Comparison of ENCODE assay signal across 19 cellular contexts in the genomic region with DNA sequence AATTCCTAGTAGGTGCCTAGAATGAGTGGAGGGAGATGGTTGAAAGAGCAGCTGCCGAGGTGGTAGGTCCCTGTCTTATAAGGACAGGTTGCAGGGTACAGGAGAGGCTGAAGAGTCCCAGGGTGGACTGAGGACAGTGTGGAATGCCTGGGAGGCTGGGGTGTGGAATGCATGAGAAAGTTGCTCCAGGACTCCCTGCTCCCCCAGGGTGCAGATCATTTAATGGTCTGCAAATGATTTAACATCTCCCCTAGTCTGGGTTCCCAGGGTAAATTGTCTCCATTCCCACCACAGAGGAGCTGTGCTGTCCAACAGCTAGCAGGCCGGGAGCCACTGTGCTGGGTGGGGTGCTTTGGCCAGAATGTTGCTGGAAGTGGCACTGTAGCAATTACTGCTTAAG.
"Had no signal": no experiment of that assay in that cellular context is flagged by ENCODE, and none has a peak within 500 bp of the region (broad histone marks: within the 10 kb centered on the region; RNA-seq: fewer than 3 reads in every experiment).

No MANE protein-coding gene starts in this region.

- H3K27me3 Mint-ChIP-seq: memory B cell; stimulated activated memory B cell treated with anti-CD40 and anti-IgM and Interleukin-4, amounts not matched to agents 10 μg/mL and 1 μg/mL and 100 μg/mL, for 72 hours; stimulated activated naive CD8-positive, alpha-beta T cell treated with anti-CD3 and anti-CD28 coated beads, Interleukin-15, Interleukin-2, amounts not matched to agents 100 ng/mL and 50 ng/mL, for 24 hours had no signal

- H3K4me1 Mint-ChIP-seq: memory B cell; stimulated activated memory B cell treated with anti-CD40 and anti-IgM and Interleukin-4, amounts not matched to agents 10 μg/mL and 1 μg/mL and 100 μg/mL, for 72 hours had no signal

- ATAC-seq: lower lobe of right lung; natural killer cell treated with Interleukin-12 subunit alpha and Interleukin-12 subunit beta and Interleukin-15 and Interleukin-18, amount 100 ng/mL, for 72 hours; stimulated activated memory B cell treated with anti-CD40 and anti-IgM and Interleukin-4, amounts not matched to agents 10 μg/mL and 1 μg/mL and 100 μg/mL, for 72 hours; upper lobe of right lung had no signal

- H3K27ac Mint-ChIP-seq: memory B cell; natural killer cell treated with Interleukin-12 subunit alpha and Interleukin-12 subunit beta and Interleukin-15 and Interleukin-18, amount 100 ng/mL, for 72 hours; neural progenitor cell; stimulated activated memory B cell treated with anti-CD40 and anti-IgM and Interleukin-4, amounts not matched to agents 10 μg/mL and 1 μg/mL and 100 μg/mL, for 72 hours; stimulated activated naive CD8-positive, alpha-beta T cell treated with anti-CD3 and anti-CD28 coated beads, Interleukin-15, Interleukin-2, amounts not matched to agents 100 ng/mL and 50 ng/mL, for 24 hours had no signal

- H3K9me3 Mint-ChIP-seq: memory B cell; natural killer cell treated with Interleukin-12 subunit alpha and Interleukin-12 subunit beta and Interleukin-15 and Interleukin-18, amount 100 ng/mL, for 72 hours; stimulated activated memory B cell treated with anti-CD40 and anti-IgM and Interleukin-4, amounts not matched to agents 10 μg/mL and 1 μg/mL and 100 μg/mL, for 72 hours; stimulated activated naive CD8-positive, alpha-beta T cell treated with anti-CD3 and anti-CD28 coated beads, Interleukin-15, Interleukin-2, amounts not matched to agents 100 ng/mL and 50 ng/mL, for 24 hours had no signal

- H3K4me3 Mint-ChIP-seq: memory B cell; natural killer cell treated with Interleukin-12 subunit alpha and Interleukin-12 subunit beta and Interleukin-15 and Interleukin-18, amount 100 ng/mL, for 72 hours; neural progenitor cell; stimulated activated memory B cell treated with anti-CD40 and anti-IgM and Interleukin-4, amounts not matched to agents 10 μg/mL and 1 μg/mL and 100 μg/mL, for 72 hours; stimulated activated naive CD8-positive, alpha-beta T cell treated with anti-CD3 and anti-CD28 coated beads, Interleukin-15, Interleukin-2, amounts not matched to agents 100 ng/mL and 50 ng/mL, for 24 hours had no signal

- H3K36me3 Mint-ChIP-seq: natural killer cell treated with Interleukin-12 subunit alpha and Interleukin-12 subunit beta and Interleukin-15 and Interleukin-18, amount 100 ng/mL, for 72 hours; neural progenitor cell had no signal

- DNase-seq: cortex of kidney; effector memory CD4-positive, alpha-beta T cell; esophagus squamous epithelium; foreskin fibroblast; head of caudate nucleus; left ventricle myocardium inferior; lower lobe of right lung; midbrain; nucleus accumbens; ovary; right cardiac atrium; stimulated activated CD4-positive, alpha-beta T cell treated with anti-CD3 and anti-CD28 coated beads, Interleukin-4, amount 100 ng/mL, for 1 hour; testis; upper lobe of right lung had no signal
